Comparison of ENCODE assay signal across 10 cellular contexts in genomic region chr1:155912056-155912536, GRCh38. TPM values are rescaled to one million over a fixed set of nuclear protein-coding genes. Genes with fewer than 3 reads are reported as not detected.
DNase-seq lines count a peak whose midpoint lies in the region; ATAC-seq and TF ChIP-seq lines count a peak whose summit lies in the region.
"Had no signal": no experiment of that assay in that cellular context is flagged by ENCODE, and none has a peak within 500 bp of the region (broad histone marks: within the 10 kb centered on the region; RNA-seq: fewer than 3 reads in every experiment).

No MANE protein-coding gene starts in this region.

- peak overlapping the region; percentile 57 for H3K27ac ChIP-seq in CD4-positive, alpha-beta T cell (ENCODE audit: low read depth, low read length)

- intact Hi-C loops in CD4-positive, alpha-beta T cell (cut with DNase I, micrococcal nuclease), result loop anchor here (5.0 to 10.0 kb wide), 2 partner anchors 57 to 145 kb away; partner anchors contain the start of genes GON4L (in 1 of the 2) and SYT11 (in 1 of the 2)
- intact Hi-C loops in MCF 10A (cut with micrococcal nuclease), result loop anchor here (5.0 kb wide), 1 partner anchor 55 kb away; the partner anchor contains the start of genes GON4L and SYT11

- no peak for TF ChIP-seq CTCF in CD4-positive, alpha-beta T cell (IDR thresholded peaks at IDR 0.05)
- no peak for TF ChIP-seq CTCF in MCF 10A (IDR thresholded peaks at IDR 0.05; ENCODE audit: unreplicated experiment)

- BruUV-seq in MCF 10A (replicated peaks; lab: Mats Ljungman, UMichigan), result no TSS peak

- CTCF ChIA-PET in CD4-positive, alpha-beta T cell (lab: Charles Lee), result no interaction called here
- CTCF ChIA-PET in MCF 10A (lab: Yijun Ruan, JAX), result interaction anchor here (0.6 to 1.2 kb wide), 5 partner anchors 15 to 216 kb away, joined by 3 to 5 read pairs (median 3); partner anchors contain the start of gene ARHGEF2

- DNase-seq in CD4-positive, alpha-beta T cell, result no peak
- DNase-seq in MCF 10A (ENCODE audit: unreplicated experiment), result peak; percentile 37
- DNase-seq in myocyte (ENCODE audit: low read depth), result peak; percentile 22
- no peak for DNase-seq in DMS153 treated with DMSO at 0.1 percent for 48 hours (lab: John Stamatoyannopoulos, UW; ENCODE audit: unreplicated experiment)
- no peak for DNase-seq in NCI-H2081 (lab: John Stamatoyannopoulos, UW)
- DNase-seq in central memory CD4-positive, alpha-beta T cell, result no peak
- DNase-seq: testis had no signal

- H3K27me3 ChIP-seq in CD4-positive, alpha-beta T cell (ENCODE audit: control insufficient read depth, insufficient read depth, low read length), result no peaks in the 10 kb centered on the region
- H3K27me3 ChIP-seq: testis had no signal

- no peaks in the 10 kb centered on the region for H3K9me3 ChIP-seq in CD4-positive, alpha-beta T cell (ENCODE audit: control insufficient read depth, low read length)
- H3K9me3 ChIP-seq: testis had no signal

- peak overlapping the region; percentile 100 for H3K4me3 Mint-ChIP-seq in CD4-positive, alpha-beta T cell
- H3K4me3 Mint-ChIP-seq in IgD-negative memory B cell, result peak overlapping the region; percentile 93 to 99 (median 98)
- H3K4me3 Mint-ChIP-seq in MCF 10A (ENCODE audit: unreplicated experiment), result peak overlapping the region; percentile 87

- H3K27me3 Mint-ChIP-seq in CD4-positive, alpha-beta T cell, result no peaks in the 10 kb centered on the region
- H3K27me3 Mint-ChIP-seq in IgD-negative memory B cell (no peaks in the 10 kb centered on the region), MCF 10A (ENCODE audit: insufficient read depth, unreplicated experiment) (no peaks in the 10 kb centered on the region)

- H3K27ac Mint-ChIP-seq in CD4-positive, alpha-beta T cell, result peak overlapping the region; percentile 90
- H3K27ac Mint-ChIP-seq in IgD-negative memory B cell (peak overlapping the region; percentile 89 to 95 (median 93)), MCF 10A (ENCODE audit: low read depth, unreplicated experiment) (peak overlapping the region; percentile 96)

- no peaks in the 10 kb centered on the region for H3K9me3 Mint-ChIP-seq in CD4-positive, alpha-beta T cell
- no peaks in the 10 kb centered on the region for H3K9me3 Mint-ChIP-seq in IgD-negative memory B cell
- H3K9me3 Mint-ChIP-seq in MCF 10A (ENCODE audit: unreplicated experiment), result no peaks in the 10 kb centered on the region

- POLR2A ChIA-PET in CD4-positive, alpha-beta T cell (lab: Charles Lee), result interaction anchor here (2.4 kb wide), 1 partner anchor 22 kb away, joined by 8 read pairs; the partner anchor contains the start of gene KHDC4
- POLR2A ChIA-PET in MCF 10A (lab: Yijun Ruan, JAX), result interaction anchor here (0.6 to 15.2 kb wide), 9 partner anchors 11 to 451 kb away, joined by 3 to 203 read pairs (median 5); partner anchors contain the start of genes ARHGEF2, GON4L and KHDC4

- peaks cover 28% of the 10 kb centered on the region for H3K4me1 Mint-ChIP-seq in CD4-positive, alpha-beta T cell (ENCODE audit: low read depth)
- peaks cover 17 to 24% (median 17%) of the 10 kb centered on the region in 3 donors for H3K4me1 Mint-ChIP-seq in IgD-negative memory B cell
- peaks cover 24% of the 10 kb centered on the region for H3K4me1 Mint-ChIP-seq in MCF 10A (ENCODE audit: insufficient read depth, unreplicated experiment)

- no peak for ATAC-seq in CD4-positive, alpha-beta T cell (ENCODE audit: poor library complexity)
- ATAC-seq in HG02852 (IDR thresholded peaks at IDR 0.05; ENCODE audit: unreplicated experiment), result no peak

- peaks cover 81% of the 10 kb centered on the region for H3K36me3 Mint-ChIP-seq in CD4-positive, alpha-beta T cell (ENCODE audit: low read depth)
- H3K36me3 Mint-ChIP-seq in IgD-negative memory B cell (peaks cover 6% of the 10 kb centered on the region), MCF 10A (ENCODE audit: insufficient read depth, unreplicated experiment) (peaks cover 31% of the 10 kb centered on the region)

RNA-seq across cellular contexts. Expression of gene RIT1, which starts 0.9 kb away (rescaled TPM):
- total RNA-seq in CD4-positive, alpha-beta T cell, result 10 to 100 TPM; 66.2 to 67.0 TPM
- polyA plus RNA-seq in IgD-negative memory B cell, result 12.7 TPM
- total RNA-seq in MCF 10A (2022), result 36.2 and 43.1 TPM in 2 replicates
- total RNA-seq in myocyte, result 66.8 and 72.0 TPM in 2 replicates
- 68.7 TPM for polyA plus RNA-seq in myocyte (2012)

RNA-seq across cellular contexts. Expression of gene KHDC4, which starts 22.1 kb away (rescaled TPM):
- 10 to 100 TPM; 56.6 to 60.8 TPM for total RNA-seq in CD4-positive, alpha-beta T cell
- polyA plus RNA-seq in IgD-negative memory B cell, result 8.0 TPM
- total RNA-seq in MCF 10A (2022) (90.9 and 104 TPM in 2 replicates), myocyte (50.6 and 54.2 TPM in 2 replicates)
- 32.6 TPM for polyA plus RNA-seq in myocyte (2012)

RNA-seq across cellular contexts. Expression of gene RXFP4, which starts 29.3 kb away (rescaled TPM):
- not detected for total RNA-seq in CD4-positive, alpha-beta T cell
- polyA plus RNA-seq in IgD-negative memory B cell, result 0.78 TPM
- not detected in 2 replicates for total RNA-seq in MCF 10A (2022)
- total RNA-seq in myocyte, result not detected in 2 replicates
- polyA plus RNA-seq in myocyte (2012), result 0.35 TPM
- total RNA-seq: pulmonary artery endothelial cell had no signal

RNA-seq across cellular contexts. Expression of gene SYT11, which starts 52.7 kb away (rescaled TPM):
- total RNA-seq in CD4-positive, alpha-beta T cell, result 1 to 10 TPM; 6.1 to 6.3 TPM
- polyA plus RNA-seq in IgD-negative memory B cell, result 4.9 TPM
- 0.14 TPM in 1 of 2 replicates, not detected in the other for total RNA-seq in MCF 10A (2022)
- total RNA-seq in myocyte, result 7.4 and 9.5 TPM in 2 replicates
- polyA plus RNA-seq in myocyte (2012), result 19.3 TPM

RNA-seq across cellular contexts. Expression of gene GON4L, which starts 55.1 kb away (rescaled TPM):
- 10 to 100 TPM; 71.0 to 77.0 TPM for total RNA-seq in CD4-positive, alpha-beta T cell
- polyA plus RNA-seq in IgD-negative memory B cell, result 37.7 TPM
- total RNA-seq in MCF 10A (2022) (60.1 and 66.3 TPM in 2 replicates), myocyte (19.0 and 24.2 TPM in 2 replicates)
- polyA plus RNA-seq in myocyte (2012), result 18.1 TPM

Comparison
In these comparisons a context has a peak if more than half of its experiments do, and no peak if none do; other contexts are left out.
1. DNase-seq: peak in MCF 10A (single experiment) and myocyte (single experiment); none in CD4-positive, alpha-beta T cell (0 of 10), DMS153 treated with DMSO at 0.1 percent for 48 hours (single experiment), NCI-H2081 (0 of 2) and central memory CD4-positive, alpha-beta T cell (single experiment).
2. Peak in every context shown above with its lines, with median percentiles within 50 percentile points of each other: H3K27ac Mint-ChIP-seq and H3K4me3 Mint-ChIP-seq.